Comparison of ENCODE assay signal across 8 cellular contexts in genomic region chr15:45454825-45455224, GRCh38.
DNase-seq lines count a peak whose midpoint lies in the region; ATAC-seq, FAIRE-seq and TF ChIP-seq lines count a peak whose summit lies in the region.

No MANE protein-coding gene starts in this region.

- intact Hi-C loops in body of pancreas (cut with DNase I): no loop called here

- FAIRE-seq in GM19239 (lab: Jason Lieb, UNC): peak; percentile 86

- H3K27ac ChIP-seq in body of pancreas: no peak overlapping the region

- ATAC-seq in HG03460 (IDR thresholded peaks at IDR 0.05; ENCODE audit: unreplicated experiment): peak; percentile 67
- no peak for ATAC-seq in body of pancreas

- 75 to 76% methylated on average over 8 of the region's 8 CpGs for WGBS in body of pancreas, 2 donors

- H3K27me3 ChIP-seq in body of pancreas: no peaks in the 10 kb centered on the region

- DNase-seq in AG08396 (ENCODE audit: low spot score) (peak; percentile 90), GM19239 (ENCODE audit: insufficient read length, low spot score) (peak; percentile 60), T-helper 22 cell (ENCODE audit: low read depth) (peak; percentile 75), body of pancreas (peak; percentile 22 to 77 (median 39)), mesenteric fat pad (ENCODE audit: low spot score) (peak; percentile 89), HuH-7 (ENCODE audit: low spot score) (no peak)
- peak; percentile 55 to 79 for DNase-seq in stimulated activated CD8-positive, alpha-beta memory T cell treated with anti-CD3 and anti-CD28 coated beads, Interleukin-7, amount 100 ng/mL, for 48 hours (ENCODE audit: extremely low read depth in 1 of 2, low read depth in 1 of 2)

- TF ChIP-seq POLR2A in body of pancreas (IDR thresholded peaks at IDR 0.05): no peak

- no peak for TF ChIP-seq CTCF in body of pancreas (IDR thresholded peaks at IDR 0.05)

- H3K4me1 ChIP-seq in body of pancreas: peaks cover 18% of the 10 kb centered on the region

- no peaks in the 10 kb centered on the region for H3K9me3 ChIP-seq in body of pancreas

- no peak overlapping the region for H3K4me3 ChIP-seq in body of pancreas

- no peaks in the 10 kb centered on the region for H3K36me3 ChIP-seq in body of pancreas (replicated peaks in 1 of 2; ENCODE audit: insufficient read depth in 1 of 2, low read depth in 2 of 2)
